34 cellular contexts compared by ENCODE assay signal in genomic region chr10:71941318-71941717, GRCh38. TPM values are rescaled to one million over a fixed set of nuclear protein-coding genes. Genes with fewer than 3 reads are reported as not detected.
"Had no signal": no experiment of that assay in that cellular context is flagged by ENCODE, and none has a peak within 500 bp of the region (broad histone marks: within the 10 kb centered on the region; RNA-seq: fewer than 3 reads in every experiment).

No MANE protein-coding gene starts in this region.

- H3K4me3 ChIP-seq: adrenal gland, ascending aorta, body of pancreas, breast epithelium, cardiac muscle cell had no signal

- H3K27me3 ChIP-seq: adrenal gland, ascending aorta, body of pancreas, brain microvascular endothelial cell, breast epithelium, cardiac muscle cell had no signal

- H3K4me1 ChIP-seq: adrenal gland, ascending aorta, body of pancreas, breast epithelium had no signal

- ATAC-seq: activated naive CD4-positive, alpha-beta T cell treated with anti-CD3 and anti-CD28 coated beads, Interleukin-2, amount 50 U/mL, for 72 hours; activated naive CD8-positive, alpha-beta T cell treated with anti-CD3 and anti-CD28 coated beads, Interleukin-2, amount 50 U/mL, for 24 hours; activated T-cell treated with anti-CD3 and anti-CD28 coated beads, Interleukin-2, amount 50 U/mL, for 4 hours; activated T-cell treated with anti-CD3 and anti-CD28 coated beads, Interleukin-2, amount 50 U/mL, for 72 hours; activated T-helper 17 cell treated with anti-CD3 and anti-CD28 coated beads, Interleukin-2, amount 50 U/mL, for 72 hours; body of pancreas had no signal

- H3K27ac ChIP-seq: adrenal gland, ascending aorta, body of pancreas, brain microvascular endothelial cell, breast epithelium, cardiac muscle cell had no signal

- H3K36me3 ChIP-seq: adrenal gland, ascending aorta, brain microvascular endothelial cell, breast epithelium, cardiac muscle cell had no signal

- FAIRE-seq: astrocyte, bronchial epithelial cell had no signal

- DNase-seq: activated effector memory CD4-positive, alpha-beta T cell treated with anti-CD3 and anti-CD28 coated beads, Interleukin-2, amount 50 U/mL, for 16 hours; activated effector memory CD4-positive, alpha-beta T cell treated with Interleukin-2 at 50 U/mL for 16 hours; activated gamma-delta T cell; activated gamma-delta T cell treated with Interleukin-2 at 50 U/mL for 16 hours; activated naive CD4-positive, alpha-beta T cell; activated naive CD4-positive, alpha-beta T cell treated with anti-CD3 and anti-CD28 coated beads for 36 hours; activated naive CD4-positive, alpha-beta T cell treated with anti-CD3 and anti-CD28 coated beads, Interleukin-2, amount 10 ng/mL, durations not matched to agents 7 days and 5 days; activated naive CD4-positive, alpha-beta T cell treated with anti-CD3 and anti-CD28 coated beads, Interleukin-2, amount 50 U/mL, for 16 hours; activated naive CD4-positive, alpha-beta T cell treated with Interleukin-2 at 50 U/mL for 16 hours; activated naive CD8-positive, alpha-beta T cell treated with anti-CD3 and anti-CD28 coated beads for 36 hours; activated naive CD8-positive, alpha-beta T cell treated with anti-CD3 and anti-CD28 coated beads, Interleukin-2, amount 10 ng/mL, durations not matched to agents 7 days and 5 days; activated naive CD8-positive, alpha-beta T cell treated with anti-CD3 and anti-CD28 coated beads, Interleukin-2, amount 50 U/mL, for 24 hours; activated T-cell treated with anti-CD3 and anti-CD28 coated beads, Interleukin-2, amount 50 U/mL, for 1 hour; activated T-cell treated with anti-CD3 and anti-CD28 coated beads, Interleukin-2, amount 50 U/mL, for 24 hours; activated T-cell treated with anti-CD3 and anti-CD28 coated beads, Interleukin-2, amount 50 U/mL, for 4 hours; activated T-cell treated with anti-CD3 and anti-CD28 coated beads, Interleukin-2, amount 50 U/mL, for 48 hours; activated T-cell treated with anti-CD3 and anti-CD28 coated beads, Interleukin-2, amount 50 U/mL, for 72 hours; amniotic stem cell; amygdala; anterior cingulate cortex; aorta; body of pancreas; brain microvascular endothelial cell; caudate nucleus; central memory CD4-positive, alpha-beta T cell; cerebellar nuclear complex had no signal

RNA-seq across cellular contexts. Expression of gene CHST3, which starts 22.9 kb away (rescaled TPM):
- total RNA-seq: activated naive CD8-positive, alpha-beta T cell treated with anti-CD3 and anti-CD28 coated beads, Interleukin-2, amount 10 ng/mL, durations not matched to agents 7 days and 5 days had no signal
